ENCODE assay signal across 30 cellular contexts in the genomic region with DNA sequence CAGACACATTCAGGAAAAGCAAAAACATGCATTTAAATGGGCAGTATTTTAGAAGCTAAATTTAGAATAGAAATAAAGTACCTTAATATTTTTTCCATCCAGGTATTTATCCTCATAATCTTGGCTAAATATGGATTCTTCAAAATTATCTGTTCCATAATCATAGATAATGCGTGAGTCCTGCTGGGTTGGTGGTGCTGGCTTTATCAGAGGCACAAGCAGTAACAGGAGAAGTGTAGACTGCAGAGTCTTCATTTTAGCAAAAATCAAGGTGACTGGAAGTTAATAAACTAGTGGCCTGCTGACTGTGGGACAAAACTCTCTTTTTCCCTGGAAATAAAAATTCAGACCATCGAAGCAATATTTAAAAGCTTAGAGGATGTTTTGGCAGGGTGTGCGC. TPM values are rescaled to one million over a fixed set of nuclear protein-coding genes. Genes with fewer than 3 reads are reported as not detected.
DNase-seq lines count a peak whose midpoint lies in the region; ATAC-seq, FAIRE-seq and TF ChIP-seq lines count a peak whose summit lies in the region.
"Had no signal": no experiment of that assay in that cellular context is flagged by ENCODE, and none has a peak within 500 bp of the region (broad histone marks: within the 10 kb centered on the region; RNA-seq: fewer than 3 reads in every experiment).

No MANE protein-coding gene starts in this region.

- H2AFZ ChIP-seq in Karpas-422 (ENCODE audit: low read length), result no peak overlapping the region
- H2AFZ ChIP-seq: GM23338, neural progenitor cell had no signal

- TF ChIP-seq CTCF in thoracic aorta (IDR thresholded peaks at IDR 0.05), result no peak

- H3K4me1 Mint-ChIP-seq in activated T-helper 17 cell treated with anti-CD3 and anti-CD28 coated beads, Interleukin-2, amount 50 U/mL, for 72 hours, result peaks cover 15% of the 10 kb centered on the region
- H3K4me1 Mint-ChIP-seq: GM23338, WTC11 had no signal

- H3K27ac Mint-ChIP-seq in activated T-helper 17 cell treated with anti-CD3 and anti-CD28 coated beads, Interleukin-2, amount 50 U/mL, for 72 hours, result no peak overlapping the region
- H3K27ac Mint-ChIP-seq: activated CD4-positive, alpha-beta T cell treated with anti-CD3 and anti-CD28 coated beads, Interleukin-2, amount 10 ng/mL, durations not matched to agents 7 days and 5 days; activated CD8-positive, alpha-beta memory T cell treated with anti-CD3 and anti-CD28 coated beads, Interleukin-2, amount 10 ng/mL, durations not matched to agents 7 days and 5 days; activated naive CD4-positive, alpha-beta T cell treated with anti-CD3 and anti-CD28 coated beads, Interleukin-2, amount 50 U/mL, for 24 hours; GM23338; neural progenitor cell; stimulated activated naive CD8-positive, alpha-beta T cell treated with anti-CD3 and anti-CD28 coated beads, Interleukin-15, Interleukin-2, amounts not matched to agents 100 ng/mL and 50 ng/mL, for 24 hours; WTC11 had no signal

- H4K20me1 ChIP-seq in Karpas-422 (ENCODE audit: insufficient read depth, low read depth, low read length), result no peaks in the 10 kb centered on the region
- H4K20me1 ChIP-seq: BLaER1 had no signal

- peak overlapping the region; percentile 98 for H3K4me2 ChIP-seq in Karpas-422 (ENCODE audit: low read depth, low read length, poor library complexity, severe bottlenecking)
- H3K4me2 ChIP-seq: BLaER1, GM23338, neural progenitor cell had no signal

- H3K9me3 Mint-ChIP-seq in activated T-helper 17 cell treated with anti-CD3 and anti-CD28 coated beads, Interleukin-2, amount 50 U/mL, for 72 hours, result no peaks in the 10 kb centered on the region
- H3K9me3 Mint-ChIP-seq: activated naive CD4-positive, alpha-beta T cell treated with anti-CD3 and anti-CD28 coated beads, Interleukin-2, amount 50 U/mL, for 24 hours; GM23338; neural progenitor cell; stimulated activated naive CD8-positive, alpha-beta T cell treated with anti-CD3 and anti-CD28 coated beads, Interleukin-15, Interleukin-2, amounts not matched to agents 100 ng/mL and 50 ng/mL, for 24 hours had no signal

- H3K79me2 ChIP-seq in Karpas-422 (ENCODE audit: low read length), result peaks cover 53% of the 10 kb centered on the region

- H3K9ac ChIP-seq in Karpas-422 (ENCODE audit: low read length) (no peak overlapping the region), muscle layer of colon (ENCODE audit: low read length) (peak overlapping the region; percentile 11)
- H3K9ac ChIP-seq: BLaER1, neural progenitor cell had no signal

- no peaks in the 10 kb centered on the region for H3K27me3 ChIP-seq in Karpas-422 (ENCODE audit: low read length)
- no peaks in the 10 kb centered on the region for H3K27me3 ChIP-seq in muscle layer of colon (ENCODE audit: control insufficient read depth in 1 of 2, insufficient read depth in 2 of 2, low read length in 2 of 2)
- H3K27me3 ChIP-seq in thoracic aorta (replicated peaks; ENCODE audit: insufficient read depth), result no peaks in the 10 kb centered on the region
- H3K27me3 ChIP-seq: BLaER1, neural progenitor cell had no signal

- H3K4me1 ChIP-seq in Karpas-422 (ENCODE audit: low read length) (peaks cover 60% of the 10 kb centered on the region), muscle layer of colon (ENCODE audit: insufficient read depth, low read length) (peaks cover 31% of the 10 kb centered on the region), thoracic aorta (ENCODE audit: control insufficient read depth in 1 of 2, low read depth in 2 of 2) (peaks cover 18 to 62% of the 10 kb centered on the region in 2 donors)
- H3K4me1 ChIP-seq: neural progenitor cell had no signal

- peak overlapping the region; percentile 97 for H3K27ac ChIP-seq in Karpas-422 (ENCODE audit: low read length)
- H3K27ac ChIP-seq in muscle layer of colon (ENCODE audit: low read depth, low read length), result peak overlapping the region; percentile 7
- peak overlapping the region; percentile 75 to 76 for H3K27ac ChIP-seq in thoracic aorta
- H3K27ac ChIP-seq: BLaER1, HL-60, neural progenitor cell had no signal

- no peaks in the 10 kb centered on the region for H3K9me3 ChIP-seq in Karpas-422 (ENCODE audit: low read length)
- H3K9me3 ChIP-seq in muscle layer of colon (ENCODE audit: low read length), result no peaks in the 10 kb centered on the region
- no peaks in the 10 kb centered on the region for H3K9me3 ChIP-seq in thoracic aorta
- H3K9me3 ChIP-seq: BLaER1 had no signal

- no peaks in the 10 kb centered on the region for H3K36me3 ChIP-seq in Karpas-422 (ENCODE audit: insufficient read depth, low read length)
- no peaks in the 10 kb centered on the region for H3K36me3 ChIP-seq in muscle layer of colon (ENCODE audit: insufficient read depth, low read length)
- H3K36me3 ChIP-seq in thoracic aorta, result peaks cover 6% of the 10 kb centered on the region
- H3K36me3 ChIP-seq: BLaER1, neural progenitor cell had no signal

- no peak for ATAC-seq in thoracic aorta (ENCODE audit: insufficient number of reproducible peaks, low FRiP score, low read depth)
- ATAC-seq in GM19023 (IDR thresholded peaks at IDR 0.05; ENCODE audit: unreplicated experiment), result no peak
- no peak for ATAC-seq in activated T-helper 17 cell treated with anti-CD3 and anti-CD28 coated beads, Interleukin-2, amount 50 U/mL, for 72 hours (replicated peaks)
- ATAC-seq: activated CD8-positive, alpha-beta memory T cell treated with anti-CD3 and anti-CD28 coated beads, Interleukin-2, amount 10 ng/mL, durations not matched to agents 7 days and 5 days; GM23338; Panc1; WTC11 had no signal

- peak; percentile 68 for FAIRE-seq in colon (lab: Jason Lieb, UNC)

- no peak overlapping the region for H3K4me3 ChIP-seq in Karpas-422 (ENCODE audit: low read length)
- peak overlapping the region in 1 of 2 donors; percentile 39 for H3K4me3 ChIP-seq in muscle layer of colon (ENCODE audit: low read depth in 1 of 2, low read length in 2 of 2)
- H3K4me3 ChIP-seq in thoracic aorta, result peak overlapping the region; percentile 75
- H3K4me3 ChIP-seq: BLaER1, GM23338, neural progenitor cell had no signal

- DNase-seq in Karpas-422 (no peak), thoracic aorta (ENCODE audit: low spot score) (no peak), NCI-H1105 (lab: John Stamatoyannopoulos, UW) (no peak)
- DNase-seq: activated CD4-positive, alpha-beta T cell treated with anti-CD3 and anti-CD28 coated beads, Interleukin-2, amount 10 ng/mL, durations not matched to agents 7 days and 5 days; activated CD8-positive, alpha-beta memory T cell treated with anti-CD3 and anti-CD28 coated beads, Interleukin-2, amount 10 ng/mL, durations not matched to agents 7 days and 5 days; activated T-cell treated with anti-CD3 and anti-CD28 coated beads, Interleukin-2, amount 50 U/mL, for 48 hours; caudate nucleus; DMS153; glutamatergic neuron; NCI-H1048; NCI-H187; NCI-H2171; NCI-H526; SIG-M5; trophoblast cell had no signal

- no peak overlapping the region for H3K4me3 Mint-ChIP-seq in activated T-helper 17 cell treated with anti-CD3 and anti-CD28 coated beads, Interleukin-2, amount 50 U/mL, for 72 hours
- H3K4me3 Mint-ChIP-seq: activated CD4-positive, alpha-beta T cell treated with anti-CD3 and anti-CD28 coated beads, Interleukin-2, amount 10 ng/mL, durations not matched to agents 7 days and 5 days; activated CD8-positive, alpha-beta memory T cell treated with anti-CD3 and anti-CD28 coated beads, Interleukin-2, amount 10 ng/mL, durations not matched to agents 7 days and 5 days; activated naive CD4-positive, alpha-beta T cell treated with anti-CD3 and anti-CD28 coated beads, Interleukin-2, amount 50 U/mL, for 24 hours; GM23338; neural progenitor cell; stimulated activated naive CD8-positive, alpha-beta T cell treated with anti-CD3 and anti-CD28 coated beads, Interleukin-15, Interleukin-2, amounts not matched to agents 100 ng/mL and 50 ng/mL, for 24 hours; WTC11 had no signal

- no peaks in the 10 kb centered on the region for H3K36me3 Mint-ChIP-seq in activated T-helper 17 cell treated with anti-CD3 and anti-CD28 coated beads, Interleukin-2, amount 50 U/mL, for 72 hours (ENCODE audit: low read depth)
- H3K36me3 Mint-ChIP-seq: neural progenitor cell, WTC11 had no signal

- no peaks in the 10 kb centered on the region for H3K9me2 ChIP-seq in Karpas-422 (replicated peaks; ENCODE audit: insufficient read depth, low read length)

- H3K27me3 Mint-ChIP-seq in activated T-helper 17 cell treated with anti-CD3 and anti-CD28 coated beads, Interleukin-2, amount 50 U/mL, for 72 hours, result no peaks in the 10 kb centered on the region
- H3K27me3 Mint-ChIP-seq: activated CD4-positive, alpha-beta T cell treated with anti-CD3 and anti-CD28 coated beads, Interleukin-2, amount 10 ng/mL, durations not matched to agents 7 days and 5 days; activated CD8-positive, alpha-beta memory T cell treated with anti-CD3 and anti-CD28 coated beads, Interleukin-2, amount 10 ng/mL, durations not matched to agents 7 days and 5 days; activated naive CD4-positive, alpha-beta T cell treated with anti-CD3 and anti-CD28 coated beads, Interleukin-2, amount 50 U/mL, for 24 hours; stimulated activated naive CD8-positive, alpha-beta T cell treated with anti-CD3 and anti-CD28 coated beads, Interleukin-15, Interleukin-2, amounts not matched to agents 100 ng/mL and 50 ng/mL, for 24 hours had no signal

RNA-seq across cellular contexts. Expression of gene OGN, which starts 1.2 kb away (rescaled TPM):
- 3.3 and 16.4 TPM in 2 replicates for total RNA-seq in Karpas-422 (2014; rRNA removed; shearing (Covaris generic); ENCODE audit: low replicate concordance)
- total RNA-seq in thoracic aorta, result 100 to 1,000 TPM; 210 to 600 TPM
- total RNA-seq in activated T-helper 17 cell treated with anti-CD3 and anti-CD28 coated beads, Interleukin-2, amount 50 U/mL, for 72 hours, result under 1 TPM in 1 of 2 donors, not detected in 1; 0.30 TPM
- total RNA-seq: activated CD8-positive, alpha-beta memory T cell treated with anti-CD3 and anti-CD28 coated beads, Interleukin-2, amount 10 ng/mL, durations not matched to agents 7 days and 5 days; GM23338; kidney epithelial cell; LHCN-M2; lung microvascular endothelial cell; WTC11 had no signal

RNA-seq across cellular contexts. Expression of gene OMD, which starts 21.1 kb away (rescaled TPM):
- total RNA-seq in Karpas-422 (2014; rRNA removed; shearing (Covaris generic); ENCODE audit: low replicate concordance), result not detected in 2 replicates
- total RNA-seq in thoracic aorta, result 100 to 1,000 TPM; 200 TPM
- not detected for total RNA-seq in activated T-helper 17 cell treated with anti-CD3 and anti-CD28 coated beads, Interleukin-2, amount 50 U/mL, for 72 hours
- total RNA-seq: activated CD4-positive, alpha-beta T cell treated with anti-CD3 and anti-CD28 coated beads, Interleukin-2, amount 10 ng/mL, durations not matched to agents 7 days and 5 days; activated CD8-positive, alpha-beta memory T cell treated with anti-CD3 and anti-CD28 coated beads, Interleukin-2, amount 10 ng/mL, durations not matched to agents 7 days and 5 days; GM23338; kidney epithelial cell; lung microvascular endothelial cell; WTC11 had no signal

Comparison
In these comparisons a context has a peak if more than half of its experiments do, and no peak if none do; other contexts are left out.
1. H3K27ac ChIP-seq: peak in every context shown above with its lines; median percentile 97 in Karpas-422; 76 in thoracic aorta; 7 in muscle layer of colon.
2. RNA of gene OMD, which starts 21.1 kb away (total RNA-seq): 200 TPM in thoracic aorta; not detected in Karpas-422 and not detected in activated T-helper 17 cell treated with anti-CD3 and anti-CD28 coated beads, Interleukin-2, amount 50 U/mL, for 72 hours; every median in the first group is over 100 times any median in the second.